In genomic region chr1:14120895-14121294, GRCh38 we compare ENCODE assay signal across 19 cellular contexts.
"Had no signal": no experiment of that assay in that cellular context is flagged by ENCODE, and none has a peak within 500 bp of the region (broad histone marks: within the 10 kb centered on the region; RNA-seq: fewer than 3 reads in every experiment).

No MANE protein-coding gene starts in this region.

- H3K4me2 ChIP-seq: neural progenitor cell had no signal

- H2AFZ ChIP-seq: neural progenitor cell had no signal

- H3K27me3 ChIP-seq: gastrocnemius medialis, neural progenitor cell, ovary, stomach, transverse colon had no signal

- DNase-seq: effector memory CD4-positive, alpha-beta T cell; gastrocnemius medialis; immature natural killer cell; left cardiac atrium; left ventricle myocardium inferior; lower lobe of right lung; mesenchymal stem cell; midbrain; nucleus accumbens; ovary; right cardiac atrium; small intestine; stimulated activated CD4-positive, alpha-beta T cell treated with anti-CD3 and anti-CD28 coated beads, Interleukin-12 subunit alpha, Interleukin-12 subunit beta, amount 100 ng/mL, for 4 hours; stimulated activated naive CD4-positive, alpha-beta T cell; stomach; substantia nigra; transverse colon had no signal

- H3K9ac ChIP-seq: neural progenitor cell had no signal

- ATAC-seq: gastrocnemius medialis, left cardiac atrium, lower lobe of right lung, right cardiac atrium had no signal

- H3K4me1 ChIP-seq: gastrocnemius medialis, left ventricle myocardium inferior, lower lobe of right lung, neural progenitor cell, stomach, transverse colon had no signal

- H3K9me3 ChIP-seq: gastrocnemius medialis, lower lobe of right lung, ovary, thoracic aorta, transverse colon had no signal

- H3K36me3 ChIP-seq: gastrocnemius medialis, left ventricle myocardium inferior, lower lobe of right lung, neural progenitor cell, ovary, stomach, thoracic aorta, transverse colon had no signal

- H3K27ac ChIP-seq: gastrocnemius medialis, left ventricle myocardium inferior, lower lobe of right lung, neural progenitor cell, ovary, stomach, thoracic aorta, transverse colon had no signal

- H3K4me3 ChIP-seq: gastrocnemius medialis, left ventricle myocardium inferior, lower lobe of right lung, neural progenitor cell, ovary, stomach, thoracic aorta, transverse colon had no signal
